21 cellular contexts compared by ENCODE assay signal in the genomic region with DNA sequence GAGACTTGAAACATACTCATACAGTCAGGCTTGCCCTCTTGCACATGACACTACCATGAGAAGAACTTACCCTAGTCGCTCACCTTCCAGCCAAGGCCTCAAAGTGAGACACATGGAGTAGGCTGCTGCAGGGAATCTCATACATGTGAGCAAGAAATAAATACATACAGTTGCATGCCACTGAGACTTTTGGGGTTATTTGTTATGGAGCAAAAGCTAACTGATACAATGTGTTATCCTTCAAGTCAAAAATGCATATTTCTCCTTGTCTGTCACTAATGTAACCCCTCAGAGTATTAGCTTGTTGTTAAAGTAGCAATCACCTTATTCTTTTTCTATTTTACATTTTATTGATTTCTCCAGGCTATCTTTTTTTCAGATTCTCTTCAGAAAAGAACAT.
"Had no signal": no experiment of that assay in that cellular context is flagged by ENCODE, and none has a peak within 500 bp of the region (broad histone marks: within the 10 kb centered on the region; RNA-seq: fewer than 3 reads in every experiment).

No MANE protein-coding gene starts in this region.

- H3K27me3 Mint-ChIP-seq: activated naive CD4-positive, alpha-beta T cell treated with anti-CD3 and anti-CD28 coated beads, Interleukin-2, amount 10 ng/mL, durations not matched to agents 7 days and 5 days; memory B cell; stimulated activated memory B cell treated with anti-CD40 and anti-IgM and Interleukin-4, amounts not matched to agents 10 μg/mL and 1 μg/mL and 100 μg/mL, for 72 hours had no signal

- H3K4me3 Mint-ChIP-seq: activated naive CD4-positive, alpha-beta T cell treated with anti-CD3 and anti-CD28 coated beads, Interleukin-2, amount 10 ng/mL, durations not matched to agents 7 days and 5 days; activated T-helper 1 cell treated with anti-CD3 and anti-CD28 coated beads, Interleukin-12 subunit alpha, Interleukin-12 subunit beta, Interleukin-2, Interleukin-4 antibody, amounts not matched to agents 30 ng/mL and 10 ng/mL and 1 ng/mL, durations not matched to agents 14 hours and 24 hours and 36 hours; memory B cell; nephron; stimulated activated memory B cell treated with anti-CD40 and anti-IgM and Interleukin-4, amounts not matched to agents 10 μg/mL and 1 μg/mL and 100 μg/mL, for 72 hours; T-helper 1 cell treated with Interleukin-12 subunit alpha and Interleukin-12 subunit beta and Interleukin-4 antibody, amounts not matched to agents 30 μg/mL and 1 μg/mL, for 36 hours had no signal

- H3K27ac ChIP-seq: body of pancreas, coronary artery, esophagus squamous epithelium, left ventricle myocardium inferior, tibial artery had no signal

- H3K4me3 ChIP-seq: body of pancreas, coronary artery, esophagus squamous epithelium, left ventricle myocardium inferior, tibial artery, uterus had no signal

- H3K27me3 ChIP-seq: body of pancreas, esophagus squamous epithelium, tibial artery, uterus had no signal

- H3K36me3 ChIP-seq: esophagus squamous epithelium, left ventricle myocardium inferior, tibial artery, uterus had no signal

- H3K27ac Mint-ChIP-seq: activated naive CD4-positive, alpha-beta T cell treated with anti-CD3 and anti-CD28 coated beads, Interleukin-2, amount 10 ng/mL, durations not matched to agents 7 days and 5 days; activated T-helper 1 cell treated with anti-CD3 and anti-CD28 coated beads, Interleukin-12 subunit alpha, Interleukin-12 subunit beta, Interleukin-2, Interleukin-4 antibody, amounts not matched to agents 30 ng/mL and 10 ng/mL and 1 ng/mL, durations not matched to agents 14 hours and 24 hours and 36 hours; memory B cell; nephron; stimulated activated memory B cell treated with anti-CD40 and anti-IgM and Interleukin-4, amounts not matched to agents 10 μg/mL and 1 μg/mL and 100 μg/mL, for 72 hours; T-helper 1 cell treated with Interleukin-12 subunit alpha and Interleukin-12 subunit beta and Interleukin-4 antibody, amounts not matched to agents 30 μg/mL and 1 μg/mL, for 36 hours had no signal

- DNase-seq: activated CD8-positive, alpha-beta memory T cell treated with anti-CD3 and anti-CD28 coated beads, Interleukin-2, amount 50 U/mL, for 48 hours; activated naive CD4-positive, alpha-beta T cell treated with anti-CD3 and anti-CD28 coated beads, Interleukin-2, amount 10 ng/mL, durations not matched to agents 7 days and 5 days; amygdala; body of pancreas; central memory CD4-positive, alpha-beta T cell; esophagus squamous epithelium; hypothalamus; left ventricle myocardium inferior; nucleus accumbens; posterior cingulate gyrus; stimulated activated CD4-positive, alpha-beta T cell treated with anti-CD3 and anti-CD28 coated beads, Interleukin-2, amount 100 ng/mL, for 48 hours; tibial artery; uterus had no signal

- H3K9me3 Mint-ChIP-seq: activated naive CD4-positive, alpha-beta T cell treated with anti-CD3 and anti-CD28 coated beads, Interleukin-2, amount 10 ng/mL, durations not matched to agents 7 days and 5 days; memory B cell; nephron; stimulated activated memory B cell treated with anti-CD40 and anti-IgM and Interleukin-4, amounts not matched to agents 10 μg/mL and 1 μg/mL and 100 μg/mL, for 72 hours had no signal

- H3K36me3 Mint-ChIP-seq: stimulated activated memory B cell treated with anti-CD40 and anti-IgM and Interleukin-4, amounts not matched to agents 10 μg/mL and 1 μg/mL and 100 μg/mL, for 72 hours had no signal

- ATAC-seq: activated CD4-positive, CD25-positive, alpha-beta regulatory T cell treated with anti-CD3 and anti-CD28 coated beads, Interleukin-2, amount 50 U/mL, for 24 hours; body of pancreas; SK-N-SH treated with all-trans-retinoic acid at 6 μM for 48 hours; stimulated activated memory B cell treated with anti-CD40 and anti-IgM and Interleukin-4, amounts not matched to agents 10 μg/mL and 1 μg/mL and 100 μg/mL, for 72 hours had no signal

- H3K9me3 ChIP-seq: body of pancreas, esophagus squamous epithelium, left ventricle myocardium inferior, tibial artery, uterus had no signal
